Comparison of ENCODE assay signal across 27 cellular contexts in genomic region chr1:187451238-187451637, GRCh38.
"Had no signal": no experiment of that assay in that cellular context is flagged by ENCODE, and none has a peak within 500 bp of the region (broad histone marks: within the 10 kb centered on the region; RNA-seq: fewer than 3 reads in every experiment).

No MANE protein-coding gene starts in this region.

- H3K9me3 ChIP-seq: ascending aorta, colonic mucosa, MG63 had no signal

- H3K36me3 ChIP-seq: ascending aorta, cardiac muscle cell, colonic mucosa, MG63 had no signal

- ATAC-seq: activated CD4-positive, alpha-beta T cell treated with anti-CD3 and anti-CD28 coated beads for 36 hours; activated CD4-positive, CD25-positive, alpha-beta regulatory T cell treated with anti-CD3 and anti-CD28 coated beads, Interleukin-2, amount 50 U/mL, for 24 hours; activated CD8-positive, alpha-beta T cell treated with anti-CD3 and anti-CD28 coated beads, Interleukin-2, amount 10 ng/mL, durations not matched to agents 7 days and 5 days; Right ventricle myocardium inferior; WTC11 had no signal

- H3K27me3 ChIP-seq: ascending aorta, cardiac muscle cell, colonic mucosa, MG63 had no signal

- DNase-seq: activated CD4-positive, alpha-beta T cell treated with anti-CD3 and anti-CD28 coated beads for 36 hours; activated CD4-positive, alpha-beta T cell treated with anti-CD3 and anti-CD28 coated beads, Interleukin-2, amount 10 ng/mL, durations not matched to agents 7 days and 5 days; activated CD4-positive, alpha-beta T cell treated with anti-CD3 and anti-CD28 coated beads, Interleukin-2, amount 50 U/mL, for 48 hours; activated CD8-positive, alpha-beta T cell treated with anti-CD3 and anti-CD28 coated beads, Interleukin-2, amount 10 ng/mL, durations not matched to agents 7 days and 5 days; activated gamma-delta T cell; activated naive CD4-positive, alpha-beta T cell treated with Interleukin-2 at 50 U/mL for 16 hours; activated naive CD8-positive, alpha-beta T cell treated with anti-CD3 and anti-CD28 coated beads, Interleukin-2, amount 10 ng/mL, durations not matched to agents 7 days and 5 days; activated T-cell treated with anti-CD3 and anti-CD28 coated beads, Interleukin-2, amount 50 U/mL, for 24 hours; amygdala; colonic mucosa; Karpas-422; MG63; NCI-H1048; NCI-H1436 treated with DMSO at 0.1 percent for 48 hours; NCI-H1694 treated with DMSO at 0.1 percent for 48 hours; NCI-H345; NCI-H524 treated with DMSO at 0.1 percent for 48 hours; NK-92 treated with Interleukin-12 subunit alpha and Interleukin-12 subunit beta, amount 100 ng/mL, for 24 hours; PC-9; SW 1271; T1000 had no signal

- H3K27ac ChIP-seq: ascending aorta, cardiac muscle cell, colonic mucosa, PC-9, RWPE1 had no signal

- H3K4me1 ChIP-seq: ascending aorta, colonic mucosa had no signal

- H3K4me3 ChIP-seq: ascending aorta, cardiac muscle cell, colonic mucosa, MG63, PC-9 had no signal
